1 cellular context compared by ENCODE assay signal in the genomic region with DNA sequence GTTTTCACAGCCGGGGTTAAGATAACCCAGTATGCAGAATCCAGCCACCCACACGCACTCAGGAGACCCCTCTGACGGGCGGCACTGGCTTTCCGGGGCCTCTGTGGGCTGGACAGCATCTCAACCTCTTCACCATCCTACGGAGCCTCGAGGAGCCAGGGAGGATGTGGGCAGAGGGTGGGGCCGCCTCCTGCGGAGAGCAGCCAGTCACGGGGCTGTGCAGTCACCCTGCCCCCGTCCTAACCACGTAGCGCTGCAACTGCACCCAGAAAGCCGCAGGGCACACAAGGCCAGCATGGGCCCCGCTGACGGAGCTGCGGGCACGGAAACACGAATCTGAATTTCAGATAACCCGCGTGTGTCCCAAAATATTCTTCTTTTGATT.
TF ChIP-seq lines count a peak whose summit lies in the region.

No MANE protein-coding gene starts in this region.

TF ChIP-seq in IMR-90, 13 proteins besides CTCF, POLR2A, EP300 and RAD21 (continued from another document):
- no peak for TF ChIP-seq RCOR1 (IDR thresholded peaks at IDR 0.05; ENCODE audit: insufficient replicate concordance, low read length)
- TF ChIP-seq NFE2L2 (IDR thresholded peaks at IDR 0.05; ENCODE audit: low read depth, low read length): no peak
- TF ChIP-seq ELK1 (IDR thresholded peaks at IDR 0.05; ENCODE audit: borderline replicate concordance, low read depth, low read length): no peak
- TF ChIP-seq RFX5 (IDR thresholded peaks at IDR 0.05; ENCODE audit: low read depth, low read length): no peak
